ENCODE assay signal across 21 cellular contexts in the genomic region with DNA sequence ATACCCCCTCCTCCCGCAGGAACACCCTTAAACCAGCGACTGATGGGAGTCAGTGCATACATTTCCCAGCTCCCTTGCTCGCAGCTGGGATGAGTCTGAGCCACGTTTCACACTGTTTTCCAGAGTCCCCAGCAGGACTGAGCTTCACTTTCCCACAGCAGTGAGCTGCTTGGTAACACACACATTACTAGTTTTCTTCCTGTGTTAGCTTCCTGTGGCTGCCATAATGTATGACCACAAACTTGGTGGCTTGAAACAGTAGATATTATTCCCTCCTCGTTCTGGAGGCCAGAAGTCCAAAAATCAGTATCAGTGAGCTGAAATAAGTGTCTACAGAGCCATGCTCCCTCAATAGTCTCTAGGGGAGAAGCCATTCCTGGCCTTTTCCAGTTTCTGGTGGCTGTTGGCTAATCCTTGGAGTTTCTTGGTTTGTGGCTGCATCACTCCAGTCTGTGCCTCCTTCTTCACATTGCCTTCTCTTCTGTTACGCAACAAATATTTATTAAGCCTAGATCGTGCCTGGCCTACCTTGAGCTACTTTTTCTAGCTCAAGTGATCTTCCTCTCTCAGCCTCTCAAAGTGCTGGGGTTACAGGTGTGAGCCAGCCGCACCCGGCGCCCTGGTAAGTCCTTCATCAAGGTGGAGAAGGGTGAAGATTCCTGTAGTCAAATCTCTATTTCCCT. TPM values are rescaled to one million over a fixed set of nuclear protein-coding genes. Genes with fewer than 3 reads are reported as not detected.
A peak's percentile ranks its signal among the peaks of the same experiment; 100 is the strongest.
DNase-seq lines count a peak whose midpoint lies in the region; ATAC-seq lines count a peak whose summit lies in the region.
"Had no signal": no experiment of that assay in that cellular context is flagged by ENCODE, and none has a peak within 500 bp of the region (broad histone marks: within the 10 kb centered on the region; RNA-seq: fewer than 3 reads in every experiment).

No MANE protein-coding gene starts in this region.

- H3K4me3 Mint-ChIP-seq in activated naive CD4-positive, alpha-beta T cell treated with anti-CD3 and anti-CD28 coated beads, Interleukin-2, amount 50 U/mL, for 24 hours = peak overlapping the region; percentile 52
- peak overlapping the region; percentile 32 for H3K4me3 Mint-ChIP-seq in T-helper 2 cell treated with Interferon-gamma antibody and Interleukin-4, amounts not matched to agents 5 μg/mL and 100 μg/mL, for 36 hours
- peak overlapping the region; percentile 77 to 95 (median 79) for H3K4me3 Mint-ChIP-seq in immature natural killer cell
- no peak overlapping the region for H3K4me3 Mint-ChIP-seq in stimulated activated naive B cell treated with anti-CD40 and anti-IgM and Interleukin-4, amounts not matched to agents 10 μg/mL and 1 μg/mL and 100 μg/mL, for 72 hours
- H3K4me3 Mint-ChIP-seq: nephron had no signal

- peak overlapping the region; percentile 43 for H3K27ac Mint-ChIP-seq in activated naive CD4-positive, alpha-beta T cell treated with anti-CD3 and anti-CD28 coated beads, Interleukin-2, amount 50 U/mL, for 24 hours
- no peak overlapping the region for H3K27ac Mint-ChIP-seq in T-helper 2 cell treated with Interferon-gamma antibody and Interleukin-4, amounts not matched to agents 5 μg/mL and 100 μg/mL, for 36 hours
- H3K27ac Mint-ChIP-seq in immature natural killer cell = peak overlapping the region; percentile 95 to 100 (median 98)
- peak overlapping the region; percentile 48 for H3K27ac Mint-ChIP-seq in stimulated activated naive B cell treated with anti-CD40 and anti-IgM and Interleukin-4, amounts not matched to agents 10 μg/mL and 1 μg/mL and 100 μg/mL, for 72 hours
- H3K27ac Mint-ChIP-seq: nephron had no signal

- peaks cover 18% of the 10 kb centered on the region for H3K9me3 Mint-ChIP-seq in activated naive CD4-positive, alpha-beta T cell treated with anti-CD3 and anti-CD28 coated beads, Interleukin-2, amount 50 U/mL, for 24 hours
- H3K9me3 Mint-ChIP-seq in T-helper 2 cell treated with Interferon-gamma antibody and Interleukin-4, amounts not matched to agents 5 μg/mL and 100 μg/mL, for 36 hours = peaks cover 24% of the 10 kb centered on the region
- H3K9me3 Mint-ChIP-seq in immature natural killer cell = peaks cover 0 to 3% (median 0%) of the 10 kb centered on the region in 6 donors
- peaks cover 8 to 11% of the 10 kb centered on the region in 2 donors for H3K9me3 Mint-ChIP-seq in stimulated activated naive B cell treated with anti-CD40 and anti-IgM and Interleukin-4, amounts not matched to agents 10 μg/mL and 1 μg/mL and 100 μg/mL, for 72 hours

- DNase-seq in activated naive CD4-positive, alpha-beta T cell treated with Interleukin-2 at 50 U/mL for 16 hours = no peak
- no peak for DNase-seq in T-helper 2 cell treated with Interferon-gamma antibody and Interleukin-4, amounts not matched to agents 5 μg/mL and 100 μg/mL, for 36 hours (ENCODE audit: low spot score)
- DNase-seq in immature natural killer cell (peak; percentile 77 to 82 (median 79)), NCI-H345 treated with DMSO at 0.1 percent for 48 hours (lab: John Stamatoyannopoulos, UW; ENCODE audit: unreplicated experiment) (no peak), NCI-H446 (lab: John Stamatoyannopoulos, UW) (no peak)
- DNase-seq in stimulated activated naive B cell treated with anti-CD40 and anti-IgM and Interleukin-4, amounts not matched to agents 10 μg/mL and 1 μg/mL and 100 μg/mL, for 72 hours = no peak
- DNase-seq: caudate nucleus, dermis blood vessel endothelial cell, GF-D8, heart left ventricle, KG1, left colon, mesendoderm, NCI-H2171, NCI-H526 treated with DMSO at 0.1 percent for 48 hours, posterior cingulate gyrus, sigmoid colon, T-helper 9 cell had no signal

- H3K27me3 Mint-ChIP-seq in activated naive CD4-positive, alpha-beta T cell treated with anti-CD3 and anti-CD28 coated beads, Interleukin-2, amount 50 U/mL, for 24 hours = no peaks in the 10 kb centered on the region
- H3K27me3 Mint-ChIP-seq in T-helper 2 cell treated with Interferon-gamma antibody and Interleukin-4, amounts not matched to agents 5 μg/mL and 100 μg/mL, for 36 hours (ENCODE audit: low read depth) = no peaks in the 10 kb centered on the region
- peaks cover 15 to 39% (median 29%) of the 10 kb centered on the region in 3 donors for H3K27me3 Mint-ChIP-seq in immature natural killer cell (ENCODE audit: low read depth in 3 of 3)
- no peaks in the 10 kb centered on the region for H3K27me3 Mint-ChIP-seq in stimulated activated naive B cell treated with anti-CD40 and anti-IgM and Interleukin-4, amounts not matched to agents 10 μg/mL and 1 μg/mL and 100 μg/mL, for 72 hours

- no peak for ATAC-seq in stimulated activated naive B cell treated with anti-CD40 and anti-IgM and Interleukin-4, amounts not matched to agents 10 μg/mL and 1 μg/mL and 100 μg/mL, for 72 hours (replicated peaks)
- no peak for ATAC-seq in HG03378 (IDR thresholded peaks at IDR 0.05; ENCODE audit: unreplicated experiment)
- ATAC-seq: heart left ventricle, left colon had no signal

- H3K36me3 Mint-ChIP-seq in activated naive CD4-positive, alpha-beta T cell treated with anti-CD3 and anti-CD28 coated beads, Interleukin-2, amount 50 U/mL, for 24 hours = peaks cover 7% of the 10 kb centered on the region
- peaks cover 17% of the 10 kb centered on the region for H3K36me3 Mint-ChIP-seq in T-helper 2 cell treated with Interferon-gamma antibody and Interleukin-4, amounts not matched to agents 5 μg/mL and 100 μg/mL, for 36 hours (ENCODE audit: low read depth)
- peaks cover 0 to 14% (median 6%) of the 10 kb centered on the region in 3 donors for H3K36me3 Mint-ChIP-seq in immature natural killer cell
- H3K36me3 Mint-ChIP-seq in stimulated activated naive B cell treated with anti-CD40 and anti-IgM and Interleukin-4, amounts not matched to agents 10 μg/mL and 1 μg/mL and 100 μg/mL, for 72 hours = peaks cover 2 to 18% of the 10 kb centered on the region in 2 donors

- H3K4me1 Mint-ChIP-seq in activated naive CD4-positive, alpha-beta T cell treated with anti-CD3 and anti-CD28 coated beads, Interleukin-2, amount 50 U/mL, for 24 hours = peaks cover 70% of the 10 kb centered on the region
- peaks cover 51% of the 10 kb centered on the region for H3K4me1 Mint-ChIP-seq in T-helper 2 cell treated with Interferon-gamma antibody and Interleukin-4, amounts not matched to agents 5 μg/mL and 100 μg/mL, for 36 hours (ENCODE audit: low read depth)
- H3K4me1 Mint-ChIP-seq in immature natural killer cell = peaks cover 91 to 93% of the 10 kb centered on the region in 2 donors
- peaks cover 50 to 84% of the 10 kb centered on the region in 2 donors for H3K4me1 Mint-ChIP-seq in stimulated activated naive B cell treated with anti-CD40 and anti-IgM and Interleukin-4, amounts not matched to agents 10 μg/mL and 1 μg/mL and 100 μg/mL, for 72 hours

RNA-seq across cellular contexts. Expression of a gene that starts 26.2 kb away (rescaled TPM):
- 10 to 100 TPM in 2 of 3 donors, 1 to 10 TPM in 1; 3.3 to 76.5 (median 18.7) TPM for polyA plus RNA-seq in immature natural killer cell

Comparison
In these comparisons a context has a peak if more than half of its experiments do, and no peak if none do; other contexts are left out.
1. H3K4me3 Mint-ChIP-seq: peak in activated naive CD4-positive, alpha-beta T cell treated with anti-CD3 and anti-CD28 coated beads, Interleukin-2, amount 50 U/mL, for 24 hours (single experiment), T-helper 2 cell treated with Interferon-gamma antibody and Interleukin-4, amounts not matched to agents 5 μg/mL and 100 μg/mL, for 36 hours (single experiment) and immature natural killer cell (5 of 5); none in stimulated activated naive B cell treated with anti-CD40 and anti-IgM and Interleukin-4, amounts not matched to agents 10 μg/mL and 1 μg/mL and 100 μg/mL, for 72 hours (0 of 2).
2. DNase-seq: peak in immature natural killer cell (3 of 3); none in activated naive CD4-positive, alpha-beta T cell treated with Interleukin-2 at 50 U/mL for 16 hours (single experiment), T-helper 2 cell treated with Interferon-gamma antibody and Interleukin-4, amounts not matched to agents 5 μg/mL and 100 μg/mL, for 36 hours (single experiment), stimulated activated naive B cell treated with anti-CD40 and anti-IgM and Interleukin-4, amounts not matched to agents 10 μg/mL and 1 μg/mL and 100 μg/mL, for 72 hours (single experiment), NCI-H345 treated with DMSO at 0.1 percent for 48 hours (single experiment) and NCI-H446 (0 of 2).